Comparison of ENCODE assay signal across 8 cellular contexts in genomic region chr15:72670656-72671352, GRCh38. TPM values are rescaled to one million over a fixed set of nuclear protein-coding genes. Genes with fewer than 3 reads are reported as not detected.
A peak's percentile ranks its signal among the peaks of the same experiment; 100 is the strongest.
DNase-seq lines count a peak whose midpoint lies in the region; ATAC-seq lines count a peak whose summit lies in the region.
"Not testable (repeated sequence)": the region's sequence is repeated elsewhere in the genome, so short reads cannot be mapped to it uniquely, and the experiment has no call there.

No MANE protein-coding gene starts in this region.

- not testable (repeated sequence) for H3K4me1 ChIP-seq in CD4-positive, CD25-positive, alpha-beta regulatory T cell (ENCODE audit: control insufficient read depth, insufficient read depth, low read length, poor library complexity, severe bottlenecking)

- not testable (repeated sequence) for H3K4me3 ChIP-seq in CD4-positive, CD25-positive, alpha-beta regulatory T cell (ENCODE audit: low read depth, low read length)

- H3K4me3 Mint-ChIP-seq in CD4-positive, CD25-positive, alpha-beta regulatory T cell, result peak overlapping the region in 3 of 4 donors; percentile 70 to 90 (median 85)
- H3K4me3 Mint-ChIP-seq in naive thymus-derived CD8-positive, alpha-beta T cell, result peak overlapping the region; percentile 70 to 90 (median 86)

- peak overlapping the region in 2 of 3 donors; percentile 75 for H3K27ac Mint-ChIP-seq in CD4-positive, CD25-positive, alpha-beta regulatory T cell
- H3K27ac Mint-ChIP-seq in activated naive CD4-positive, alpha-beta T cell treated with anti-CD3 and anti-CD28 coated beads, Interleukin-2, amount 50 U/mL, for 72 hours, result peak overlapping the region in 1 of 2 donors; percentile 11
- peak overlapping the region in 4 of 10 donors; percentile 27 to 87 (median 68) for H3K27ac Mint-ChIP-seq in naive thymus-derived CD8-positive, alpha-beta T cell

- peak; percentile 56 to 71 (median 67) for DNase-seq in CD4-positive, CD25-positive, alpha-beta regulatory T cell
- DNase-seq in T follicular helper cell (ENCODE audit: low read depth), result peak; percentile 58
- peak; percentile 76 to 83 for DNase-seq in activated naive CD4-positive, alpha-beta T cell treated with anti-CD3 and anti-CD28 coated beads, Interleukin-2, amount 50 U/mL, for 72 hours (ENCODE audit: low spot score in 2 of 2)
- DNase-seq in globus pallidus (ENCODE audit: low spot score), result peak; percentile 62
- DNase-seq in naive thymus-derived CD8-positive, alpha-beta T cell, result peak; percentile 51 to 83 (median 65)
- peak; percentile 24 for DNase-seq in stimulated activated CD8-positive, alpha-beta memory T cell treated with anti-CD3 and anti-CD28 coated beads, Interleukin-15, amount 100 ng/mL, for 24 hours (ENCODE audit: low read depth)

- ATAC-seq in CD4-positive, CD25-positive, alpha-beta regulatory T cell (ENCODE audit: low read depth in 2 of 2), result peak; percentile 90 to 91
- ATAC-seq in GM19438 (IDR thresholded peaks at IDR 0.05; ENCODE audit: low read depth, unreplicated experiment) (peak; percentile 95), HG03280 (IDR thresholded peaks at IDR 0.05; ENCODE audit: unreplicated experiment) (peak; percentile 90)
- peak; percentile 96 to 97 for ATAC-seq in activated naive CD4-positive, alpha-beta T cell treated with anti-CD3 and anti-CD28 coated beads, Interleukin-2, amount 50 U/mL, for 72 hours
- peak; percentile 95 to 96 for ATAC-seq in naive thymus-derived CD8-positive, alpha-beta T cell

- H3K9me3 Mint-ChIP-seq in CD4-positive, CD25-positive, alpha-beta regulatory T cell; activated naive CD4-positive, alpha-beta T cell treated with anti-CD3 and anti-CD28 coated beads, Interleukin-2, amount 50 U/mL, for 72 hours; naive thymus-derived CD8-positive, alpha-beta T cell: not testable (repeated sequence)

- POLR2A ChIA-PET in naive thymus-derived CD8-positive, alpha-beta T cell (lab: Charles Lee), result interaction anchor here (0.8 kb wide), 1 partner anchor 15 kb away, joined by 3 read pairs; the partner anchor contains the start of genes BBS4 and HIGD2B

- not testable (repeated sequence) for H3K4me1 Mint-ChIP-seq in CD4-positive, CD25-positive, alpha-beta regulatory T cell; naive thymus-derived CD8-positive, alpha-beta T cell

- peaks cover 25% of the 10 kb centered on the region for H3K27me3 Mint-ChIP-seq in CD4-positive, CD25-positive, alpha-beta regulatory T cell
- peaks cover 0 to 21% (median 4%) of the 10 kb centered on the region in 5 donors for H3K27me3 Mint-ChIP-seq in naive thymus-derived CD8-positive, alpha-beta T cell

- not testable (repeated sequence) for H3K36me3 ChIP-seq in CD4-positive, CD25-positive, alpha-beta regulatory T cell (ENCODE audit: control insufficient read depth, insufficient read depth, low read length)

- not testable (repeated sequence) for H3K27me3 ChIP-seq in CD4-positive, CD25-positive, alpha-beta regulatory T cell (ENCODE audit: control insufficient read depth, insufficient read depth, low read length)

- H3K36me3 Mint-ChIP-seq in CD4-positive, CD25-positive, alpha-beta regulatory T cell; activated naive CD4-positive, alpha-beta T cell treated with anti-CD3 and anti-CD28 coated beads, Interleukin-2, amount 50 U/mL, for 72 hours; naive thymus-derived CD8-positive, alpha-beta T cell: not testable (repeated sequence)

- H3K27ac ChIP-seq in CD4-positive, CD25-positive, alpha-beta regulatory T cell (ENCODE audit: insufficient read depth, low read length, poor library complexity, severe bottlenecking), result not testable (repeated sequence)

- not testable (repeated sequence) for H3K9me3 ChIP-seq in CD4-positive, CD25-positive, alpha-beta regulatory T cell (ENCODE audit: control insufficient read depth in 2 of 2, low read length in 2 of 2)

RNA-seq across cellular contexts. Expression of gene HIGD2B, which starts 15.2 kb away (rescaled TPM):
- not detected for total RNA-seq in CD4-positive, CD25-positive, alpha-beta regulatory T cell
- under 1 TPM in 1 of 4 donors, not detected in 3; 0.16 TPM for polyA plus RNA-seq in CD4-positive, CD25-positive, alpha-beta regulatory T cell
- under 1 TPM; 0.27 to 0.68 TPM for total RNA-seq in activated naive CD4-positive, alpha-beta T cell treated with anti-CD3 and anti-CD28 coated beads, Interleukin-2, amount 50 U/mL, for 72 hours
- total RNA-seq in naive thymus-derived CD8-positive, alpha-beta T cell, result under 1 TPM in 1 of 2 experiments, not detected in 1; 0.47 TPM
- not detected for polyA plus RNA-seq in naive thymus-derived CD8-positive, alpha-beta T cell

RNA-seq across cellular contexts. Expression of gene BBS4, which starts 15.2 kb away (rescaled TPM):
- total RNA-seq in CD4-positive, CD25-positive, alpha-beta regulatory T cell, result 16.1 TPM
- 10 to 100 TPM in 3 of 4 donors, 1 to 10 TPM in 1; 6.3 to 12.9 (median 11.9) TPM for polyA plus RNA-seq in CD4-positive, CD25-positive, alpha-beta regulatory T cell
- 10 to 100 TPM; 13.9 to 27.6 TPM for total RNA-seq in activated naive CD4-positive, alpha-beta T cell treated with anti-CD3 and anti-CD28 coated beads, Interleukin-2, amount 50 U/mL, for 72 hours
- 10 to 100 TPM; 27.0 to 28.7 TPM for total RNA-seq in naive thymus-derived CD8-positive, alpha-beta T cell
- polyA plus RNA-seq in naive thymus-derived CD8-positive, alpha-beta T cell, result 10 to 100 TPM; 14.4 to 15.9 (median 15.4) TPM

RNA-seq across cellular contexts. Expression of gene GOLGA6B, which starts 16.3 kb away (rescaled TPM):
- not detected for total RNA-seq in CD4-positive, CD25-positive, alpha-beta regulatory T cell
- not detected for polyA plus RNA-seq in CD4-positive, CD25-positive, alpha-beta regulatory T cell
- total RNA-seq in activated naive CD4-positive, alpha-beta T cell treated with anti-CD3 and anti-CD28 coated beads, Interleukin-2, amount 50 U/mL, for 72 hours, result 1 to 10 TPM in 1 of 2 donors, not detected in 1; 1.1 TPM
- not detected for total RNA-seq in naive thymus-derived CD8-positive, alpha-beta T cell
- not detected for polyA plus RNA-seq in naive thymus-derived CD8-positive, alpha-beta T cell

Comparison
In these comparisons a context has a peak if more than half of its experiments do, and no peak if none do; other contexts are left out.
1. DNase-seq: peak in every context shown above with its lines; median percentile 80 in activated naive CD4-positive, alpha-beta T cell treated with anti-CD3 and anti-CD28 coated beads, Interleukin-2, amount 50 U/mL, for 72 hours; 67 in CD4-positive, CD25-positive, alpha-beta regulatory T cell; 65 in naive thymus-derived CD8-positive, alpha-beta T cell; 62 in globus pallidus; 58 in T follicular helper cell; 24 in stimulated activated CD8-positive, alpha-beta memory T cell treated with anti-CD3 and anti-CD28 coated beads, Interleukin-15, amount 100 ng/mL, for 24 hours.